In the genomic region with DNA sequence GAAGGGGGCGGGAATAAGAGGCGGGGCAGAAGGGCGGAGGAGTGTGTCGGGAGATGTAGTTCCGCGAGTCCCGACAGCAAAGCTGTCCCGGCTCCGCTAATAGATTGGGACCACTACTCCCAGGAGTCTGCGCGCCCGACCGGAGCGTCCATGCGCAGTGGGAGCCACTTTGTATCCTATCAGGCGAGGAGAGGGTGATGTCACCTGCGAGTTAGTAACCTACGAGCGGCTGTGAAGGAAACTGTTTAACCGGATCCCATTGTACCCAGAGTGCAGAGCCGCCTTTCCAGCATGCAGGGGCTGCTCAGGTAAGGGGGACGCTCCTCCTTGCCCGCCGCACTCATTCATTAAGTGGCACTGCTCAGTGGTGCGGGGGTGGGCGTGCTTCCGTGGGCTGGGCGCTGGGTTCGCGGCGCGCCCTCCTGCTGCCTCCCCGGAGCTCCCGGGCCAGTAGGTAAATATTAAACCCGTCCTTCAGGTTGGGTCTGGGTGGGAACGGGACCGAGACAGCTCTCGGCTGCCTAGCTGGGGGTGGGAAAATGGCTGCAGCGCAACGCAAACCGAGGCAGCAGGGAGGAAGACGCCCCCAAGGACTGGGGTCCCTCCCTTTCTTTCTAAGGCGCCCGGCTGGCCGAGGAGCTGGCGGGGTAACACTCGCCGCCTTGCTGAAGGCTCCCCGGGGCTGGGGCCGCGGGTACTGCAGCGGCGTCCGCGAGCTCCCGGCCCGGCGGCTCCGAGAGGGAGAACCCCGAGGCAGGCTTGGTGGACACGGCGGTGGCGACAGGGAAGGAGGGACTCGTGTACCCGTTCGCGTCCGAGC, we compare ENCODE assay signal across 8 cellular contexts. TPM values are rescaled to one million over a fixed set of nuclear protein-coding genes. Genes with fewer than 3 reads are reported as not detected.
DNase-seq lines count a peak whose midpoint lies in the region; TF ChIP-seq lines count a peak whose summit lies in the region.

A gene (plus strand): TSS at position 207 of the 820 bp plus-strand sequence. CDS start 74,811 bp downstream, outside the sequence.

- H2BK15ac ChIP-seq in H9 (ENCODE audit: low read depth, low read length) = no peak within 1 kb of the TSS

- no peak within 1 kb of the TSS for H2BK120ac ChIP-seq in H9 (ENCODE audit: low read depth, low read length, poor library complexity, severe bottlenecking)

- peaks cover 37% of the 10 kb centered on the region for H3F3A ChIP-seq in neural progenitor cell (ENCODE audit: low read depth)

- no peak within 1 kb of the TSS for H3T11ph ChIP-seq in H9 (ENCODE audit: low read length)

- peak within 1 kb of the TSS in 1 of 3 experiments; percentile 23; a peak in 2 of 7 replicates for H3K27ac Mint-ChIP-seq in H9
- peak within 1 kb of the TSS; percentile 98 for H3K27ac Mint-ChIP-seq in neural progenitor cell

- H3K18ac ChIP-seq in H9 (ENCODE audit: insufficient read length, low read depth, low read length) = peak within 1 kb of the TSS; percentile 78

- H2BK20ac ChIP-seq in H9 (ENCODE audit: low read depth, low read length, poor library complexity, severe bottlenecking) = no peak within 1 kb of the TSS

- DNase-seq in H9 (peak; percentile 99), MG63 (peak; percentile 96), SIG-M5 (lab: John Stamatoyannopoulos, UW) (peak; percentile 85), activated gamma-delta T cell treated with Interleukin-2 at 50 U/mL for 16 hours (peak; percentile 94), fibroblast of villous mesenchyme (ENCODE audit: low read depth) (peak; percentile 98), neural progenitor cell (ENCODE audit: low spot score) (peak; percentile 99), stromal cell of bone marrow (ENCODE audit: low read depth) (peak; percentile 98)

- no peak within 1 kb of the TSS for H2BK12ac ChIP-seq in H9 (ENCODE audit: insufficient read length, low read depth, low read length)

- no peak within 1 kb of the TSS for H4K5ac ChIP-seq in H9 (ENCODE audit: insufficient read length, low read depth, low read length)

- H3K4me1 ChIP-seq in ES-I3 (ENCODE audit: insufficient read depth, low read length) (peaks cover 6% of the 10 kb centered on the region; the same call in 1 of the 2 replicates), H9 (ENCODE audit: insufficient read depth, low read length) (no peaks in the 10 kb centered on the region), neural progenitor cell (peaks cover 9% of the 10 kb centered on the region)

- H3K27ac ChIP-seq in H9 (ENCODE audit: insufficient read length, low read depth, low read length) (no peak within 1 kb of the TSS), neural progenitor cell (peak within 1 kb of the TSS; percentile 62)

- H3K4me2 ChIP-seq in H9 (ENCODE audit: insufficient read depth, insufficient read length, low read length) = peak within 1 kb of the TSS; percentile 98
- peak within 1 kb of the TSS; percentile 96 for H3K4me2 ChIP-seq in neural progenitor cell

- whole genome bisulfite sequencing in H9 (ENCODE audit: extremely low coverage, insufficient read length, low lambda C conversion rate) = no CpG with 5 or more reads among the region's 68 CpGs

- peaks cover 19 to 20% of the 10 kb centered on the region in 2 experiments for H3K4me1 Mint-ChIP-seq in H9
- H3K4me1 Mint-ChIP-seq in neural progenitor cell = peaks cover 54% of the 10 kb centered on the region

- H3K23ac ChIP-seq in H9 (ENCODE audit: insufficient read length, low read depth, low read length) = no peak within 1 kb of the TSS

- H3K36me3 ChIP-seq in ES-I3 (ENCODE audit: insufficient read depth, low read length) (no peaks in the 10 kb centered on the region), MG63 (no peaks in the 10 kb centered on the region), neural progenitor cell (no peaks in the 10 kb centered on the region)

- no peaks in the 10 kb centered on the region for H3K79me1 ChIP-seq in H9 (ENCODE audit: insufficient read depth, low read depth, low read length, poor library complexity, severe bottlenecking)

- H3K9me3 ChIP-seq in ES-I3 (ENCODE audit: control insufficient read depth, insufficient read depth, low read length) (no peaks in the 10 kb centered on the region), H9 (ENCODE audit: control insufficient read depth, low read depth, low read length) (no peaks in the 10 kb centered on the region), MG63 (no peaks in the 10 kb centered on the region), neural progenitor cell (ENCODE audit: low read depth) (no peaks in the 10 kb centered on the region)

- H2AK5ac ChIP-seq in H9 (ENCODE audit: insufficient read length, low read length) = no peak within 1 kb of the TSS

- peak within 1 kb of the TSS; percentile 80 for H3K14ac ChIP-seq in H9 (ENCODE audit: insufficient read depth, low read length)

- peaks cover 22% of the 10 kb centered on the region for H3K23me2 ChIP-seq in H9 (ENCODE audit: insufficient read length, low read depth, low read length, poor library complexity, severe bottlenecking)

- peak within 1 kb of the TSS; percentile 85 for H3K4me3 ChIP-seq in MG63
- peak within 1 kb of the TSS; percentile 88 for H3K4me3 ChIP-seq in fibroblast of villous mesenchyme (ENCODE audit: low read depth, low read length)
- peak within 1 kb of the TSS; percentile 88 for H3K4me3 ChIP-seq in neural progenitor cell

- no peak within 1 kb of the TSS for H4K91ac ChIP-seq in H9 (ENCODE audit: insufficient read length, low read depth, low read length)

- H3K27me3 ChIP-seq in H9 (ENCODE audit: insufficient read depth, low read length) (peaks cover 3% of the 10 kb centered on the region; the same call in 1 of the 2 replicates), MG63 (peaks cover 9% of the 10 kb centered on the region), neural progenitor cell (peaks cover 24% of the 10 kb centered on the region)

- H3K4me3 Mint-ChIP-seq in H9 (peak within 1 kb of the TSS; percentile 80 to 92), neural progenitor cell (peak within 1 kb of the TSS; percentile 98)

- H3K79me2 ChIP-seq in H9 (ENCODE audit: insufficient read depth, low read length) = no peaks in the 10 kb centered on the region
- H3K79me2 ChIP-seq in neural progenitor cell (ENCODE audit: low read depth) = peaks cover 39% of the 10 kb centered on the region

- H3K9me3 Mint-ChIP-seq in H9 (no peaks in the 10 kb centered on the region; a peak in 1 of 5 replicates), neural progenitor cell (no peaks in the 10 kb centered on the region)

- H2AFZ ChIP-seq in H9 (ENCODE audit: low read length) (no peak within 1 kb of the TSS), neural progenitor cell (replicated peaks) (peak within 1 kb of the TSS; percentile 81)

- H3K56ac ChIP-seq in H9 (ENCODE audit: insufficient read length, low read depth, low read length) = no peak within 1 kb of the TSS

- TF ChIP-seq CTCF in H9 (conservative IDR thresholded peaks at IDR 0.05) = no peak
- no peak for TF ChIP-seq CTCF in fibroblast of villous mesenchyme (IDR thresholded peaks at IDR 0.05; ENCODE audit: insufficient read depth, low read depth, low read length)
- no peak for TF ChIP-seq CTCF in neural progenitor cell (IDR thresholded peaks at IDR 0.05)

- H3K36me3 Mint-ChIP-seq in H9 (ENCODE audit: insufficient read depth in 1 of 3, low read depth in 3 of 3) = no peaks in the 10 kb centered on the region
- H3K36me3 Mint-ChIP-seq in neural progenitor cell = peaks cover 5% of the 10 kb centered on the region

- peak within 1 kb of the TSS; percentile 78 for H3K9ac ChIP-seq in ES-I3 (ENCODE audit: low read depth, low read length)
- H3K9ac ChIP-seq in H9 (ENCODE audit: extremely low read depth, insufficient read length, low read length) = peak within 1 kb of the TSS; percentile 62
- peak within 1 kb of the TSS; percentile 70 for H3K9ac ChIP-seq in neural progenitor cell

- H4K20me1 ChIP-seq in H9 (ENCODE audit: control insufficient read depth, insufficient read depth, insufficient read length) (no peaks in the 10 kb centered on the region), neural progenitor cell (ENCODE audit: low read depth) (peaks cover 9% of the 10 kb centered on the region)

- H3K4ac ChIP-seq in H9 (ENCODE audit: low read depth, low read length) = no peak within 1 kb of the TSS

- no peak within 1 kb of the TSS for H4K8ac ChIP-seq in H9 (replicated peaks; ENCODE audit: insufficient read length, low read depth, low read length)

- peaks cover 39% of the 10 kb centered on the region for H3K27me3 Mint-ChIP-seq in H9 (ENCODE audit: low read depth)
- H3K27me3 Mint-ChIP-seq in neural progenitor cell (ENCODE audit: insufficient read depth, low read depth) = peaks cover 2% of the 10 kb centered on the region

- H2BK5ac ChIP-seq in H9 (ENCODE audit: insufficient read length, low read length) = no peak within 1 kb of the TSS

RNA-seq across cellular contexts. Expression of the gene that starts here (rescaled TPM):
- total RNA-seq in H9 (2021) (19.5 and 21.7 TPM in 2 replicates), fibroblast of villous mesenchyme (22.0 and 25.1 TPM in 2 replicates), neural progenitor cell (ENCODE audit: low replicate concordance) (22.5 and 39.5 TPM in 2 replicates)
- 1.3 and 5.2 TPM in 2 replicates for total RNA-seq in MG63 (2014; rRNA removed; shearing (Covaris generic); ENCODE audit: low replicate concordance)
